In the genomic region with DNA sequence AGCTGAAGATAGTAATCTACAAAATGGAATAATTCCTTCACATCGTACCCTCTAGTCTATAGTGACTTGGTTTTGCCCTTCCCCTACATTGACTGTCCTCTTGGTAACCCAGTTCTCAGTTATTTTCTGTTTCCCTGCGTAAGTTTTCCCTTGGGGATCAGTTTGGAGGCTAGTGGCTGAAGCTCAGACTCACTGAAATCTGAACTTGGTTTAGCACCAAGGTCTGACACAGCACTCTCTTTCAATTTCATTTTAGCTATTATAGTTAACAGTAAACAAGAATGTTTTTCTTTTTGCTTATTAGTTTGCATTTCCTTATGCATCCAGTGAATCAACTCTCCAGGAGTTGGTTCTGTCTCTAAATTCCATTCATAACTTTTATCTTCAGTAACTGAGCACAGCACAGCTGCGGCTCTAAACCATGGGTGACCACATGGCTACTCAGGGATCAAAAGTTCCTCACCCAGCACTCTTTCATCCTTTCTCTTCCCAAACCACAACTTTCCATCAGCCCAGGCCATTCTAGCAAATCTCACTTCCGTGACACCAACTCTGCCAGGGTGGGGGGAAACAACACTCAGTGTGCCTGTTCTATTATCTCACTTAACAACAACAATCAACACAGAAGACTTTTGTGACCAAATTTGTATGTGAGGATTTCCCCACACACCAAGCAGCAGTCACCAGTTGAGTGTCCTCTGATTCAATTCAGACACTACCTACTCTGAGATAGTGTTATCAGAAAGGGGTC, we compare ENCODE assay signal across 10 cellular contexts. TPM values are rescaled to one million over a fixed set of nuclear protein-coding genes. Genes with fewer than 3 reads are reported as not detected.
DNase-seq lines count a peak whose midpoint lies in the region; ATAC-seq and TF ChIP-seq lines count a peak whose summit lies in the region.
"Had no signal": no experiment of that assay in that cellular context is flagged by ENCODE, and none has a peak within 500 bp of the region (broad histone marks: within the 10 kb centered on the region; RNA-seq: fewer than 3 reads in every experiment).

No MANE protein-coding gene starts in this region.

- H3K4me1 ChIP-seq in spleen: peaks cover 0 to 8% (median 0%) of the 10 kb centered on the region in 6 donors

- H3K27ac ChIP-seq in spleen: peak overlapping the region in 5 of 8 donors; percentile 4 to 30 (median 18)
- H3K27ac ChIP-seq: C4-2B had no signal

- no peak for TF ChIP-seq POLR2A in spleen (IDR thresholded peaks at IDR 0.05)

- H3K4me3 ChIP-seq in spleen: no peak overlapping the region

- peaks cover 0 to 1% of the 10 kb centered on the region in 2 donors for H3K36me3 Mint-ChIP-seq in activated T-cell treated with anti-CD3 and anti-CD28 coated beads, Interleukin-2, amount 50 U/mL, for 72 hours (ENCODE audit: insufficient read depth in 2 of 2)

- ATAC-seq in activated T-cell treated with anti-CD3 and anti-CD28 coated beads, Interleukin-2, amount 50 U/mL, for 72 hours (replicated peaks in 1 of 2): peak; percentile 87 to 95
- peak; percentile 51 for ATAC-seq in HG03378 (IDR thresholded peaks at IDR 0.05; ENCODE audit: unreplicated experiment)

- 41 to 66% (median 59%) methylated on average over 4 of the region's 4 CpGs for WGBS in spleen, 5 donors

- TF ChIP-seq CTCF in spleen (IDR thresholded peaks at IDR 0.05 in 8 of 11, conservative IDR thresholded peaks at IDR 0.05 in 3 of 11): no peak

- intact Hi-C loops in spleen (cut with DNase I; ENCODE audit: low total_unique reads): no loop called here

- H3K27me3 Mint-ChIP-seq in activated T-cell treated with anti-CD3 and anti-CD28 coated beads, Interleukin-2, amount 50 U/mL, for 72 hours (ENCODE audit: low read depth): peaks cover 22% of the 10 kb centered on the region

- no peaks in the 10 kb centered on the region for H3K36me3 ChIP-seq in spleen

- peak overlapping the region; percentile 60 to 69 for H3K4me3 Mint-ChIP-seq in activated T-cell treated with anti-CD3 and anti-CD28 coated beads, Interleukin-2, amount 50 U/mL, for 72 hours
- H3K4me3 Mint-ChIP-seq: activated naive CD8-positive, alpha-beta T cell treated with anti-CD3 and anti-CD28 coated beads, Interleukin-2, amount 10 ng/mL, durations not matched to agents 7 days and 5 days had no signal

- H3K9me3 Mint-ChIP-seq in activated T-cell treated with anti-CD3 and anti-CD28 coated beads, Interleukin-2, amount 50 U/mL, for 72 hours: peaks cover 0 to 3% of the 10 kb centered on the region in 2 donors

- peak in 1 of 2 donors; percentile 25 for DNase-seq in activated T-cell treated with anti-CD3 and anti-CD28 coated beads, Interleukin-2, amount 50 U/mL, for 72 hours
- DNase-seq in activated T-cell treated with anti-CD3 and anti-CD28 coated beads for 4 hours: no peak
- peak; percentile 56 for DNase-seq in fibroblast of gingiva (ENCODE audit: low read depth)
- no peak for DNase-seq in spleen
- no peak for DNase-seq in stimulated activated naive CD4-positive, alpha-beta T cell (lab: John Stamatoyannopoulos, UW)
- DNase-seq in globus pallidus (ENCODE audit: low spot score): no peak
- DNase-seq in NCI-H1105 (lab: John Stamatoyannopoulos, UW): no peak
- DNase-seq: activated naive CD8-positive, alpha-beta T cell treated with anti-CD3 and anti-CD28 coated beads, Interleukin-2, amount 10 ng/mL, durations not matched to agents 7 days and 5 days had no signal

- peak overlapping the region; percentile 64 for H3K27ac Mint-ChIP-seq in activated T-cell treated with anti-CD3 and anti-CD28 coated beads, Interleukin-2, amount 50 U/mL, for 72 hours
- H3K27ac Mint-ChIP-seq: activated naive CD8-positive, alpha-beta T cell treated with anti-CD3 and anti-CD28 coated beads, Interleukin-2, amount 10 ng/mL, durations not matched to agents 7 days and 5 days had no signal

- H3K4me1 Mint-ChIP-seq in activated T-cell treated with anti-CD3 and anti-CD28 coated beads, Interleukin-2, amount 50 U/mL, for 72 hours (ENCODE audit: low read depth): peaks cover 19% of the 10 kb centered on the region

- H3K9me3 ChIP-seq in spleen: peaks cover 0 to 8% (median 0%) of the 10 kb centered on the region in 8 donors

- H3K27me3 ChIP-seq in spleen (replicated peaks in 1 of 7): no peaks in the 10 kb centered on the region

RNA-seq across cellular contexts. Expression of a gene that starts 17.6 kb away (rescaled TPM):
- total RNA-seq in activated T-cell treated with anti-CD3 and anti-CD28 coated beads, Interleukin-2, amount 50 U/mL, for 72 hours: 10 to 100 TPM; 19.3 to 56.1 TPM
- 10 to 100 TPM; 41.6 to 85.8 (median 48.6) TPM for total RNA-seq in spleen
- polyA plus RNA-seq in spleen: 10 to 100 TPM; 50.7 to 85.5 (median 74.7) TPM

RNA-seq across cellular contexts. Expression of a gene that starts 36.2 kb away (rescaled TPM):
- 10 to 100 TPM; 12.4 to 15.3 TPM for total RNA-seq in activated T-cell treated with anti-CD3 and anti-CD28 coated beads, Interleukin-2, amount 50 U/mL, for 72 hours
- total RNA-seq in spleen: 10 to 100 TPM; 10.1 to 18.2 (median 15.5) TPM
- polyA plus RNA-seq in spleen: 1 to 10 TPM; 4.0 to 5.4 (median 4.1) TPM

RNA-seq across cellular contexts. Expression of a gene that starts 54.6 kb away (rescaled TPM):
- 1 to 10 TPM in 1 of 2 donors, under 1 TPM in 1; 0.62 to 2.1 TPM for total RNA-seq in activated T-cell treated with anti-CD3 and anti-CD28 coated beads, Interleukin-2, amount 50 U/mL, for 72 hours
- 100 to 1,000 TPM in 6 of 7 donors, 10 to 100 TPM in 1; 90.5 to 249 (median 134) TPM for total RNA-seq in spleen
- polyA plus RNA-seq in spleen: 10 to 100 TPM; 44.7 to 94.2 (median 78.6) TPM

Comparison
In these comparisons a context has a peak if more than half of its experiments do, and no peak if none do; other contexts are left out.
1. RNA of a gene that starts 54.6 kb away (total RNA-seq): 90.5 to 249 TPM in spleen; 0.62 to 2.1 TPM in activated T-cell treated with anti-CD3 and anti-CD28 coated beads, Interleukin-2, amount 50 U/mL, for 72 hours; every median in the first group is over 10 times any median in the second.